Comparison of ENCODE assay signal across 1 cellular context in the genomic region with DNA sequence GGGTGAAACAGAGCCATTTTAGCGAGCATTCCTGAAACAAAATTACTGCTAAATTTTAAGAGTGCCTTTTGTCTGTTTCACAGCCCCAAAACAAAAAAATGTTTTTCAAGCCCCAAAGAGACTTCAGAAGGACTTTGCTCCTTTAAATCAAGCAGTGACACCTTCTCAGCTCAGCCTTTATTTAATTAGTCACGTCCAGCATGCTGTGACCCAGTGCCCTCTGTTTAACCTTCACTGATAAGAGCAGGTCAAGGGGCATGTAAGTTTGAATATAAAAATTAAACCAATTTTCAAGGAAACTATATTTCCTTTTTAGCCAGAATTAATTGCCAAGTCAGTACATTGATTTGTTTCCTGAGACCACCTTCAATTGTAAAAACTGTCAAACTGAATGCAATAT.
TF ChIP-seq lines count a peak whose summit lies in the region.

No MANE protein-coding gene starts in this region.

TF ChIP-seq in K562, 482 proteins besides CTCF, POLR2A, EP300 and RAD21 (continued from another document):
- peak; percentile 59 for TF ChIP-seq NR2C1 (IDR thresholded peaks at IDR 0.05)
- peak; percentile 50; the same call in 1 of the 2 replicates for TF ChIP-seq NR2C1 (tag; IDR thresholded peaks at IDR 0.05)
- no peak for TF ChIP-seq NR2C2 (CRISPR knock-in tag; IDR thresholded peaks at IDR 0.05)
- peak; percentile 63 for TF ChIP-seq NR2C2 (tag; IDR thresholded peaks at IDR 0.05)
- TF ChIP-seq SMARCB1 (IDR thresholded peaks at IDR 0.05; ENCODE audit: insufficient read length, low read depth), result no peak
- TF ChIP-seq, protein P1, sequence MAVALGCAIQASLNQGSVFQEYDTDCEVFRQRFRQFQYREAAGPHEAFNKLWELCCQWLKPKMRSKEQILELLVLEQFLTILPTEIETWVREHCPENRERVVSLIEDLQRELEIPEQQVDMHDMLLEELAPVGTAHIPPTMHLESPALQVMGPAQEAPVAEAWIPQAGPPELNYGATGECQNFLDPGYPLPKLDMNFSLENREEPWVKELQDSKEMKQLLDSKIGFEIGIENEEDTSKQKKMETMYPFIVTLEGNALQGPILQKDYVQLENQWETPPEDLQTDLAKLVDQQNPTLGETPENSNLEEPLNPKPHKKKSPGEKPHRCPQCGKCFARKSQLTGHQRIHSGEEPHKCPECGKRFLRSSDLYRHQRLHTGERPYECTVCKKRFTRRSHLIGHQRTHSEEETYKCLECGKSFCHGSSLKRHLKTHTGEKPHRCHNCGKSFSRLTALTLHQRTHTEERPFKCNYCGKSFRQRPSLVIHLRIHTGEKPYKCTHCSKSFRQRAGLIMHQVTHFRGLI (CRISPR knock-in tag; IDR thresholded peaks at IDR 0.05), result no peak
- no peak for TF ChIP-seq ZNF197 (CRISPR knock-in tag; IDR thresholded peaks at IDR 0.05; ENCODE audit: low read depth)
- no peak for TF ChIP-seq CSDE1 (IDR thresholded peaks at IDR 0.05)
- no peak for TF ChIP-seq CBX3 (IDR thresholded peaks at IDR 0.05; ENCODE audit: borderline replicate concordance in 1 of 2, low read length in 2 of 2)
- TF ChIP-seq MEF2A (IDR thresholded peaks at IDR 0.05; ENCODE audit: control insufficient read depth, low read depth, low read length), result no peak
- peak; percentile 54; the same call in 1 of the 2 replicates for TF ChIP-seq ESRRA (IDR thresholded peaks at IDR 0.05; ENCODE audit: borderline replicate concordance, low read depth)
